In the genomic region with DNA sequence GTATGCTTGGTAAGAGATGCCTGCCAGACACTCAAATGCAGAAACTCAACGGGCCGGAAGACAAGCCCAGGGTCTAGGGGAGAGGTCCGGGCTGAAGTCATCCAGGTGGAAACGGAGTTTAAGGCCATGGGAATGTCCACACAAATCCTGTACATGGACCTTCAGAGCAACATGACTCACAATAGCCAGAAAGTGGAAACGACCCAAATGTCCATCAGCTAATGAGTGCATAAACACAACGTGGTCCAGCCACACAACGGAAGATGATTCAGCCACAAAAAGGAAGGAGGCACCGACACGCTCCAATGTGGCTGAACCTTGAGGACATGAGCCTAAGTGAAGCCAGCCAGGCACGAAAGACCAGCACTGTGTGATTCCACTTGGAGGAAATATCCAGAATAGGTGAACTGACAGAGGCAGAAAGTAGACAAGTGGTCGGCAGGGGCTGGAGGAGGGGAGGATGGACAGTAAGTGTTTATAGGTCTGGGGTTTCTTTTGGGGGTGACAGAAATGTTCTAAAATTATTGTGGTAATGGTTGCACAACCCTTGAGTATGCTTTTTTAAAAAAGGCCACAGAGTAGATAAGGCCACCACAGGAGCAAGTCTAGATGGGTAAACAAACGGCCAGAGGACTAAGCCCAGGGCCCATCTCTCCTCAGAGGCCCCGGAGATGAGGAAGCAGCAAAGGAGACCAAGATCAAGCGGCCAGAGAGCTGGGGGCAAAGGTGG, we compare ENCODE assay signal across 1 cellular context.
TF ChIP-seq lines count a peak whose summit lies in the region.

No MANE protein-coding gene starts in this region.

TF ChIP-seq in HepG2, 621 proteins besides CTCF, POLR2A, EP300 and RAD21 (continued from another document and continues in another):
- TF ChIP-seq, protein P1, sequence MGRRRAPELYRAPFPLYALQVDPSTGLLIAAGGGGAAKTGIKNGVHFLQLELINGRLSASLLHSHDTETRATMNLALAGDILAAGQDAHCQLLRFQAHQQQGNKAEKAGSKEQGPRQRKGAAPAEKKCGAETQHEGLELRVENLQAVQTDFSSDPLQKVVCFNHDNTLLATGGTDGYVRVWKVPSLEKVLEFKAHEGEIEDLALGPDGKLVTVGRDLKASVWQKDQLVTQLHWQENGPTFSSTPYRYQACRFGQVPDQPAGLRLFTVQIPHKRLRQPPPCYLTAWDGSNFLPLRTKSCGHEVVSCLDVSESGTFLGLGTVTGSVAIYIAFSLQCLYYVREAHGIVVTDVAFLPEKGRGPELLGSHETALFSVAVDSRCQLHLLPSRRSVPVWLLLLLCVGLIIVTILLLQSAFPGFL (CRISPR knock-in tag; IDR thresholded peaks at IDR 0.05): 0 out of 2 replicates have a peak, but pooled peaks have one; percentile 32
- peak; percentile 8; the same call in 1 of the 2 replicates for TF ChIP-seq HNF4A (CRISPR knock-in tag; IDR thresholded peaks at IDR 0.05)
- no peak for TF ChIP-seq ETV5 (CRISPR knock-in tag; IDR thresholded peaks at IDR 0.05; ENCODE audit: borderline replicate concordance)
- TF ChIP-seq NPAS2 (CRISPR knock-in tag; IDR thresholded peaks at IDR 0.05; ENCODE audit: borderline replicate concordance): no peak
- peak; percentile 41; the same call in 1 of the 2 replicates for TF ChIP-seq ZNF225 (CRISPR knock-in tag; IDR thresholded peaks at IDR 0.05)
- no peak for TF ChIP-seq MBD4 (IDR thresholded peaks at IDR 0.05; ENCODE audit: borderline replicate concordance, low read length)
- peak; percentile 24 for TF ChIP-seq TEAD3 (CRISPR knock-in tag; optimal IDR thresholded peaks at IDR 0.05; ENCODE audit: borderline replicate concordance)
- no peak for TF ChIP-seq ZNF569 (CRISPR knock-in tag; IDR thresholded peaks at IDR 0.05; ENCODE audit: borderline replicate concordance)
- no peak for TF ChIP-seq ZNF20 (CRISPR knock-in tag; IDR thresholded peaks at IDR 0.05)
- TF ChIP-seq, protein P2, sequence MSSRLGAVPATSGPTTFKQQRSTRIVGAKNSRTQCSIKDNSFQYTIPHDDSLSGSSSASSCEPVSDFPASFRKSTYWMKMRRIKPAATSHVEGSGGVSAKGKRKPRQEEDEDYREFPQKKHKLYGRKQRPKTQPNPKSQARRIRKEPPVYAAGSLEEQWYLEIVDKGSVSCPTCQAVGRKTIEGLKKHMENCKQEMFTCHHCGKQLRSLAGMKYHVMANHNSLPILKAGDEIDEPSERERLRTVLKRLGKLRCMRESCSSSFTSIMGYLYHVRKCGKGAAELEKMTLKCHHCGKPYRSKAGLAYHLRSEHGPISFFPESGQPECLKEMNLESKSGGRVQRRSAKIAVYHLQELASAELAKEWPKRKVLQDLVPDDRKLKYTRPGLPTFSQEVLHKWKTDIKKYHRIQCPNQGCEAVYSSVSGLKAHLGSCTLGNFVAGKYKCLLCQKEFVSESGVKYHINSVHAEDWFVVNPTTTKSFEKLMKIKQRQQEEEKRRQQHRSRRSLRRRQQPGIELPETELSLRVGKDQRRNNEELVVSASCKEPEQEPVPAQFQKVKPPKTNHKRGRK (CRISPR knock-in tag; IDR thresholded peaks at IDR 0.05): peak; percentile 58; the same call in 1 of the 2 replicates
- TF ChIP-seq, protein P3, sequence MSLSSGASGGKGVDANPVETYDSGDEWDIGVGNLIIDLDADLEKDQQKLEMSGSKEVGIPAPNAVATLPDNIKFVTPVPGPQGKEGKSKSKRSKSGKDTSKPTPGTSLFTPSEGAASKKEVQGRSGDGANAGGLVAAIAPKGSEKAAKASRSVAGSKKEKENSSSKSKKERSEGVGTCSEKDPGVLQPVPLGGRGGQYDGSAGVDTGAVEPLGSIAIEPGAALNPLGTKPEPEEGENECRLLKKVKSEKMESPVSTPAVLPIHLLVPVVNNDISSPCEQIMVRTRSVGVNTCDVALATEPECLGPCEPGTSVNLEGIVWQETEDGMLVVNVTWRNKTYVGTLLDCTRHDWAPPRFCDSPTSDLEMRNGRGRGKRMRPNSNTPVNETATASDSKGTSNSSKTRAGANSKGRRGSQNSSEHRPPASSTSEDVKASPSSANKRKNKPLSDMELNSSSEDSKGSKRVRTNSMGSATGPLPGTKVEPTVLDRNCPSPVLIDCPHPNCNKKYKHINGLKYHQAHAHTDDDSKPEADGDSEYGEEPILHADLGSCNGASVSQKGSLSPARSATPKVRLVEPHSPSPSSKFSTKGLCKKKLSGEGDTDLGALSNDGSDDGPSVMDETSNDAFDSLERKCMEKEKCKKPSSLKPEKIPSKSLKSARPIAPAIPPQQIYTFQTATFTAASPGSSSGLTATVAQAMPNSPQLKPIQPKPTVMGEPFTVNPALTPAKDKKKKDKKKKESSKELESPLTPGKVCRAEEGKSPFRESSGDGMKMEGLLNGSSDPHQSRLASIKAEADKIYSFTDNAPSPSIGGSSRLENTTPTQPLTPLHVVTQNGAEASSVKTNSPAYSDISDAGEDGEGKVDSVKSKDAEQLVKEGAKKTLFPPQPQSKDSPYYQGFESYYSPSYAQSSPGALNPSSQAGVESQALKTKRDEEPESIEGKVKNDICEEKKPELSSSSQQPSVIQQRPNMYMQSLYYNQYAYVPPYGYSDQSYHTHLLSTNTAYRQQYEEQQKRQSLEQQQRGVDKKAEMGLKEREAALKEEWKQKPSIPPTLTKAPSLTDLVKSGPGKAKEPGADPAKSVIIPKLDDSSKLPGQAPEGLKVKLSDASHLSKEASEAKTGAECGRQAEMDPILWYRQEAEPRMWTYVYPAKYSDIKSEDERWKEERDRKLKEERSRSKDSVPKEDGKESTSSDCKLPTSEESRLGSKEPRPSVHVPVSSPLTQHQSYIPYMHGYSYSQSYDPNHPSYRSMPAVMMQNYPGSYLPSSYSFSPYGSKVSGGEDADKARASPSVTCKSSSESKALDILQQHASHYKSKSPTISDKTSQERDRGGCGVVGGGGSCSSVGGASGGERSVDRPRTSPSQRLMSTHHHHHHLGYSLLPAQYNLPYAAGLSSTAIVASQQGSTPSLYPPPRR (CRISPR knock-in tag; IDR thresholded peaks at IDR 0.05; ENCODE audit: borderline replicate concordance): 0 out of 2 replicates have a peak, but pooled peaks have one; percentile 1
- TF ChIP-seq ZFP36L1 (CRISPR knock-in tag; IDR thresholded peaks at IDR 0.05): no peak
- TF ChIP-seq ZNF550 (CRISPR knock-in tag; IDR thresholded peaks at IDR 0.05; ENCODE audit: borderline replicate concordance): 0 out of 2 replicates have a peak, but pooled peaks have one; percentile 68
- TF ChIP-seq, protein P4, sequence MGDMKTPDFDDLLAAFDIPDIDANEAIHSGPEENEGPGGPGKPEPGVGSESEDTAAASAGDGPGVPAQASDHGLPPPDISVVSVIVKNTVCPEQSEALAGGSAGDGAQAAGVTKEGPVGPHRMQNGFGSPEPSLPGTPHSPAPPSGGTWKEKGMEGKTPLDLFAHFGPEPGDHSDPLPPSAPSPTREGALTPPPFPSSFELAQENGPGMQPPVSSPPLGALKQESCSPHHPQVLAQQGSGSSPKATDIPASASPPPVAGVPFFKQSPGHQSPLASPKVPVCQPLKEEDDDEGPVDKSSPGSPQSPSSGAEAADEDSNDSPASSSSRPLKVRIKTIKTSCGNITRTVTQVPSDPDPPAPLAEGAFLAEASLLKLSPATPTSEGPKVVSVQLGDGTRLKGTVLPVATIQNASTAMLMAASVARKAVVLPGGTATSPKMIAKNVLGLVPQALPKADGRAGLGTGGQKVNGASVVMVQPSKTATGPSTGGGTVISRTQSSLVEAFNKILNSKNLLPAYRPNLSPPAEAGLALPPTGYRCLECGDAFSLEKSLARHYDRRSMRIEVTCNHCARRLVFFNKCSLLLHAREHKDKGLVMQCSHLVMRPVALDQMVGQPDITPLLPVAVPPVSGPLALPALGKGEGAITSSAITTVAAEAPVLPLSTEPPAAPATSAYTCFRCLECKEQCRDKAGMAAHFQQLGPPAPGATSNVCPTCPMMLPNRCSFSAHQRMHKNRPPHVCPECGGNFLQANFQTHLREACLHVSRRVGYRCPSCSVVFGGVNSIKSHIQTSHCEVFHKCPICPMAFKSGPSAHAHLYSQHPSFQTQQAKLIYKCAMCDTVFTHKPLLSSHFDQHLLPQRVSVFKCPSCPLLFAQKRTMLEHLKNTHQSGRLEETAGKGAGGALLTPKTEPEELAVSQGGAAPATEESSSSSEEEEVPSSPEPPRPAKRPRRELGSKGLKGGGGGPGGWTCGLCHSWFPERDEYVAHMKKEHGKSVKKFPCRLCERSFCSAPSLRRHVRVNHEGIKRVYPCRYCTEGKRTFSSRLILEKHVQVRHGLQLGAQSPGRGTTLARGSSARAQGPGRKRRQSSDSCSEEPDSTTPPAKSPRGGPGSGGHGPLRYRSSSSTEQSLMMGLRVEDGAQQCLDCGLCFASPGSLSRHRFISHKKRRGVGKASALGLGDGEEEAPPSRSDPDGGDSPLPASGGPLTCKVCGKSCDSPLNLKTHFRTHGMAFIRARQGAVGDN (CRISPR knock-in tag; IDR thresholded peaks at IDR 0.05): no peak
- no peak for TF ChIP-seq ZNF788 (CRISPR knock-in tag; IDR thresholded peaks at IDR 0.05; ENCODE audit: borderline replicate concordance)
- TF ChIP-seq, protein P5, sequence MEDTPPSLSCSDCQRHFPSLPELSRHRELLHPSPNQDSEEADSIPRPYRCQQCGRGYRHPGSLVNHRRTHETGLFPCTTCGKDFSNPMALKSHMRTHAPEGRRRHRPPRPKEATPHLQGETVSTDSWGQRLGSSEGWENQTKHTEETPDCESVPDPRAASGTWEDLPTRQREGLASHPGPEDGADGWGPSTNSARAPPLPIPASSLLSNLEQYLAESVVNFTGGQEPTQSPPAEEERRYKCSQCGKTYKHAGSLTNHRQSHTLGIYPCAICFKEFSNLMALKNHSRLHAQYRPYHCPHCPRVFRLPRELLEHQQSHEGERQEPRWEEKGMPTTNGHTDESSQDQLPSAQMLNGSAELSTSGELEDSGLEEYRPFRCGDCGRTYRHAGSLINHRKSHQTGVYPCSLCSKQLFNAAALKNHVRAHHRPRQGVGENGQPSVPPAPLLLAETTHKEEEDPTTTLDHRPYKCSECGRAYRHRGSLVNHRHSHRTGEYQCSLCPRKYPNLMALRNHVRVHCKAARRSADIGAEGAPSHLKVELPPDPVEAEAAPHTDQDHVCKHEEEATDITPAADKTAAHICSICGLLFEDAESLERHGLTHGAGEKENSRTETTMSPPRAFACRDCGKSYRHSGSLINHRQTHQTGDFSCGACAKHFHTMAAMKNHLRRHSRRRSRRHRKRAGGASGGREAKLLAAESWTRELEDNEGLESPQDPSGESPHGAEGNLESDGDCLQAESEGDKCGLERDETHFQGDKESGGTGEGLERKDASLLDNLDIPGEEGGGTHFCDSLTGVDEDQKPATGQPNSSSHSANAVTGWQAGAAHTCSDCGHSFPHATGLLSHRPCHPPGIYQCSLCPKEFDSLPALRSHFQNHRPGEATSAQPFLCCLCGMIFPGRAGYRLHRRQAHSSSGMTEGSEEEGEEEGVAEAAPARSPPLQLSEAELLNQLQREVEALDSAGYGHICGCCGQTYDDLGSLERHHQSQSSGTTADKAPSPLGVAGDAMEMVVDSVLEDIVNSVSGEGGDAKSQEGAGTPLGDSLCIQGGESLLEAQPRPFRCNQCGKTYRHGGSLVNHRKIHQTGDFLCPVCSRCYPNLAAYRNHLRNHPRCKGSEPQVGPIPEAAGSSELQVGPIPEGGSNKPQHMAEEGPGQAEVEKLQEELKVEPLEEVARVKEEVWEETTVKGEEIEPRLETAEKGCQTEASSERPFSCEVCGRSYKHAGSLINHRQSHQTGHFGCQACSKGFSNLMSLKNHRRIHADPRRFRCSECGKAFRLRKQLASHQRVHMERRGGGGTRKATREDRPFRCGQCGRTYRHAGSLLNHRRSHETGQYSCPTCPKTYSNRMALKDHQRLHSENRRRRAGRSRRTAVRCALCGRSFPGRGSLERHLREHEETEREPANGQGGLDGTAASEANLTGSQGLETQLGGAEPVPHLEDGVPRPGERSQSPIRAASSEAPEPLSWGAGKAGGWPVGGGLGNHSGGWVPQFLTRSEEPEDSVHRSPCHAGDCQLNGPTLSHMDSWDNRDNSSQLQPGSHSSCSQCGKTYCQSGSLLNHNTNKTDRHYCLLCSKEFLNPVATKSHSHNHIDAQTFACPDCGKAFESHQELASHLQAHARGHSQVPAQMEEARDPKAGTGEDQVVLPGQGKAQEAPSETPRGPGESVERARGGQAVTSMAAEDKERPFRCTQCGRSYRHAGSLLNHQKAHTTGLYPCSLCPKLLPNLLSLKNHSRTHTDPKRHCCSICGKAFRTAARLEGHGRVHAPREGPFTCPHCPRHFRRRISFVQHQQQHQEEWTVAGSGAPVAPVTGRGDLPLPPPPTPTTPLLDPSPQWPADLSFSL (CRISPR knock-in tag; IDR thresholded peaks at IDR 0.05): peak; percentile 82; the same call in 1 of the 2 replicates
- 0 out of 2 replicates have a peak, but pooled peaks have one; percentile 54 for TF ChIP-seq SAFB2 (CRISPR knock-in tag; IDR thresholded peaks at IDR 0.05; ENCODE audit: borderline replicate concordance, low read depth)
- TF ChIP-seq ZNF383 (CRISPR knock-in tag; IDR thresholded peaks at IDR 0.05; ENCODE audit: borderline replicate concordance): 0 out of 2 replicates have a peak, but pooled peaks have one; percentile 45
- TF ChIP-seq FOSL2 (CRISPR knock-in tag; IDR thresholded peaks at IDR 0.05): peak; percentile 49
- TF ChIP-seq STAG1 (CRISPR knock-in tag; IDR thresholded peaks at IDR 0.05): no peak
- TF ChIP-seq KDM1A (CRISPR knock-in tag; IDR thresholded peaks at IDR 0.05): no peak
- peak; percentile 33; the same call in 1 of the 2 replicates for TF ChIP-seq ZFY (CRISPR knock-in tag; IDR thresholded peaks at IDR 0.05)
- no peak for TF ChIP-seq MTA1 (CRISPR knock-in tag; IDR thresholded peaks at IDR 0.05; ENCODE audit: borderline replicate concordance)
- TF ChIP-seq AKAP8 (CRISPR knock-in tag; IDR thresholded peaks at IDR 0.05): peak; percentile 77; the same call in 1 of the 2 replicates
- 0 out of 2 replicates have a peak, but pooled peaks have one; percentile 11 for TF ChIP-seq ZNF616 (CRISPR knock-in tag; IDR thresholded peaks at IDR 0.05; ENCODE audit: low read depth)
- TF ChIP-seq ZNF10 (CRISPR knock-in tag; IDR thresholded peaks at IDR 0.05; ENCODE audit: borderline replicate concordance, low read depth): no peak
- peak; percentile 86; the same call in 1 of the 2 replicates for TF ChIP-seq ZNF441 (CRISPR knock-in tag; IDR thresholded peaks at IDR 0.05; ENCODE audit: borderline replicate concordance)
- TF ChIP-seq, protein P6, sequence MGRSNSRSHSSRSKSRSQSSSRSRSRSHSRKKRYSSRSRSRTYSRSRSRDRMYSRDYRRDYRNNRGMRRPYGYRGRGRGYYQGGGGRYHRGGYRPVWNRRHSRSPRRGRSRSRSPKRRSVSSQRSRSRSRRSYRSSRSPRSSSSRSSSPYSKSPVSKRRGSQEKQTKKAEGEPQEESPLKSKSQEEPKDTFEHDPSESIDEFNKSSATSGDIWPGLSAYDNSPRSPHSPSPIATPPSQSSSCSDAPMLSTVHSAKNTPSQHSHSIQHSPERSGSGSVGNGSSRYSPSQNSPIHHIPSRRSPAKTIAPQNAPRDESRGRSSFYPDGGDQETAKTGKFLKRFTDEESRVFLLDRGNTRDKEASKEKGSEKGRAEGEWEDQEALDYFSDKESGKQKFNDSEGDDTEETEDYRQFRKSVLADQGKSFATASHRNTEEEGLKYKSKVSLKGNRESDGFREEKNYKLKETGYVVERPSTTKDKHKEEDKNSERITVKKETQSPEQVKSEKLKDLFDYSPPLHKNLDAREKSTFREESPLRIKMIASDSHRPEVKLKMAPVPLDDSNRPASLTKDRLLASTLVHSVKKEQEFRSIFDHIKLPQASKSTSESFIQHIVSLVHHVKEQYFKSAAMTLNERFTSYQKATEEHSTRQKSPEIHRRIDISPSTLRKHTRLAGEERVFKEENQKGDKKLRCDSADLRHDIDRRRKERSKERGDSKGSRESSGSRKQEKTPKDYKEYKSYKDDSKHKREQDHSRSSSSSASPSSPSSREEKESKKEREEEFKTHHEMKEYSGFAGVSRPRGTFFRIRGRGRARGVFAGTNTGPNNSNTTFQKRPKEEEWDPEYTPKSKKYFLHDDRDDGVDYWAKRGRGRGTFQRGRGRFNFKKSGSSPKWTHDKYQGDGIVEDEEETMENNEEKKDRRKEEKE (IDR thresholded peaks at IDR 0.05): no peak
- TF ChIP-seq ZNF430 (CRISPR knock-in tag; IDR thresholded peaks at IDR 0.05): peak; percentile 68; the same call in 1 of the 2 replicates
- no peak for TF ChIP-seq HCFC1 (IDR thresholded peaks at IDR 0.05; ENCODE audit: low read depth, low read length)
- TF ChIP-seq ZNF556 (CRISPR knock-in tag; IDR thresholded peaks at IDR 0.05; ENCODE audit: borderline replicate concordance): no peak
- no peak for TF ChIP-seq CEBPB (IDR thresholded peaks at IDR 0.05; ENCODE audit: borderline replicate concordance, low read depth, low read length)
